26 cellular contexts compared by ENCODE assay signal in the genomic region with DNA sequence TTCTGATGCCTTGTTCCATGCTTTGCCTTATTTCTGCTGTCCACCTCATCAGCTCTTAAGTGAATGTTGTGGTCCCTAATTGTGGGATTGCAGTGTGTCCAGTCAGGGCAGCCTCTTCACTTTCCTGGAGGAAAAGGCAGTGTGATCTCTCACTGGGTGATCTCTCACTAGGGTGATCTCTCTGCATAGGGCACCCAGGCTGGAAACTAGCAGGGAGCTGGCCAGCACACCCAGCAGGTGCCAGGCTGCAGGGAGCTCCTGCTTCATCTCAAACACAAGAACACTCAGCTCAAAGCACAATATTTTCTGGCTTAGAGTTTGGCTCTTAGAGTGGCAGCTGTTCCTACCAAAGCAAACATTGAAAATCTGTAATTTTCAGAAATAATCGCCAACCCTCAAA. TPM values are rescaled to one million over a fixed set of nuclear protein-coding genes. Genes with fewer than 3 reads are reported as not detected.
"Had no signal": no experiment of that assay in that cellular context is flagged by ENCODE, and none has a peak within 500 bp of the region (broad histone marks: within the 10 kb centered on the region; RNA-seq: fewer than 3 reads in every experiment).

No MANE protein-coding gene starts in this region.

- H3K27me3 Mint-ChIP-seq: activated CD4-positive, alpha-beta T cell treated with anti-CD3 and anti-CD28 coated beads, Interleukin-2, amount 10 ng/mL, durations not matched to agents 24 days and 14 days had no signal

- H3K4me3 Mint-ChIP-seq: activated CD4-positive, alpha-beta T cell treated with anti-CD3 and anti-CD28 coated beads, Interleukin-2, amount 10 ng/mL, durations not matched to agents 24 days and 14 days; activated CD8-positive, alpha-beta T cell treated with anti-CD3 and anti-CD28 coated beads, Interleukin-2, amount 10 ng/mL, durations not matched to agents 7 days and 5 days; activated naive CD4-positive, alpha-beta T cell treated with anti-CD3 and anti-CD28 coated beads for 36 hours; activated T-cell treated with anti-CD3 and anti-CD28 coated beads, Interleukin-2, amount 50 U/mL, for 24 hours; T-cell; T-helper 17 cell had no signal

- H3K4me3 ChIP-seq: adrenal gland, body of pancreas, breast epithelium, SJCRH30, SK-N-MC had no signal

- H3K9me3 ChIP-seq: adrenal gland, body of pancreas, breast epithelium, SJCRH30 had no signal

- H3K27ac ChIP-seq: adrenal gland, body of pancreas, breast epithelium, SJCRH30, SK-N-MC, VCaP had no signal

- DNase-seq: activated CD4-positive, alpha-beta T cell treated with anti-CD3 and anti-CD28 coated beads, Interleukin-2, amount 10 ng/mL, durations not matched to agents 24 days and 14 days; activated CD4-positive, alpha-beta T cell treated with anti-CD3 and anti-CD28 coated beads, Interleukin-2, amount 50 U/mL, for 48 hours; activated CD4-positive, CD25-positive, alpha-beta regulatory T cell; activated CD8-positive, alpha-beta T cell treated with anti-CD3 and anti-CD28 coated beads, Interleukin-2, amount 10 ng/mL, durations not matched to agents 7 days and 5 days; activated gamma-delta T cell treated with Interleukin-2 at 50 U/mL for 16 hours; activated naive CD4-positive, alpha-beta T cell treated with anti-CD3 and anti-CD28 coated beads for 36 hours; activated T-cell treated with anti-CD3 and anti-CD28 coated beads, Interleukin-2, amount 50 U/mL, for 24 hours; adrenal gland; body of pancreas; NCI-H1105; NCI-H1417 treated with DMSO at 0.1 percent for 48 hours; NCI-H187 treated with DMSO at 0.1 percent for 48 hours; NCI-H2081; NCI-H2171 treated with DMSO at 0.1 percent for 48 hours; NCI-H345; NCI-H524 treated with DMSO at 0.1 percent for 48 hours; T-cell; T-helper 17 cell had no signal

- H3K36me3 ChIP-seq: adrenal gland, breast epithelium, SJCRH30 had no signal

- ATAC-seq: activated CD8-positive, alpha-beta T cell treated with anti-CD3 and anti-CD28 coated beads, Interleukin-2, amount 10 ng/mL, durations not matched to agents 7 days and 5 days; activated naive CD4-positive, alpha-beta T cell treated with anti-CD3 and anti-CD28 coated beads, Interleukin-2, amount 50 U/mL, for 72 hours; body of pancreas; Panc1; T-cell; T-helper 17 cell had no signal

- H3K9me3 Mint-ChIP-seq: activated CD4-positive, alpha-beta T cell treated with anti-CD3 and anti-CD28 coated beads, Interleukin-2, amount 10 ng/mL, durations not matched to agents 24 days and 14 days; activated naive CD4-positive, alpha-beta T cell treated with anti-CD3 and anti-CD28 coated beads for 36 hours; activated naive CD4-positive, alpha-beta T cell treated with anti-CD3 and anti-CD28 coated beads, Interleukin-2, amount 50 U/mL, for 72 hours; activated T-cell treated with anti-CD3 and anti-CD28 coated beads, Interleukin-2, amount 50 U/mL, for 24 hours; activated T-helper 2 cell treated with anti-CD3 and anti-CD28 coated beads, Interferon-gamma antibody, Interleukin-2, Interleukin-4, amounts not matched to agents 10 μg/mL and 5 μg/mL and 100 μg/mL, durations not matched to agents 14 hours and 24 hours and 36 hours; T-cell had no signal

- H3K27ac Mint-ChIP-seq: activated CD4-positive, alpha-beta T cell treated with anti-CD3 and anti-CD28 coated beads, Interleukin-2, amount 10 ng/mL, durations not matched to agents 24 days and 14 days; activated CD8-positive, alpha-beta T cell treated with anti-CD3 and anti-CD28 coated beads, Interleukin-2, amount 10 ng/mL, durations not matched to agents 7 days and 5 days; activated naive CD4-positive, alpha-beta T cell treated with anti-CD3 and anti-CD28 coated beads for 36 hours; activated naive CD4-positive, alpha-beta T cell treated with anti-CD3 and anti-CD28 coated beads, Interleukin-2, amount 50 U/mL, for 72 hours; activated T-cell treated with anti-CD3 and anti-CD28 coated beads, Interleukin-2, amount 50 U/mL, for 24 hours; activated T-helper 2 cell treated with anti-CD3 and anti-CD28 coated beads, Interferon-gamma antibody, Interleukin-2, Interleukin-4, amounts not matched to agents 10 μg/mL and 5 μg/mL and 100 μg/mL, durations not matched to agents 14 hours and 24 hours and 36 hours; T-cell; T-helper 17 cell had no signal

- H3K4me1 ChIP-seq: adrenal gland, body of pancreas, breast epithelium had no signal

- H3K27me3 ChIP-seq: adrenal gland, body of pancreas, breast epithelium, SJCRH30 had no signal

- H3K36me3 Mint-ChIP-seq: activated naive CD4-positive, alpha-beta T cell treated with anti-CD3 and anti-CD28 coated beads, Interleukin-2, amount 50 U/mL, for 72 hours; T-cell had no signal

- H3K4me1 Mint-ChIP-seq: activated CD4-positive, alpha-beta T cell treated with anti-CD3 and anti-CD28 coated beads, Interleukin-2, amount 10 ng/mL, durations not matched to agents 24 days and 14 days; T-cell; T-helper 17 cell had no signal

RNA-seq across cellular contexts. Expression of gene TSHZ3, which starts 36.5 kb away (rescaled TPM):
- total RNA-seq: MCF 10A had no signal
